ENCODE assay signal across 8 cellular contexts in the genomic region with DNA sequence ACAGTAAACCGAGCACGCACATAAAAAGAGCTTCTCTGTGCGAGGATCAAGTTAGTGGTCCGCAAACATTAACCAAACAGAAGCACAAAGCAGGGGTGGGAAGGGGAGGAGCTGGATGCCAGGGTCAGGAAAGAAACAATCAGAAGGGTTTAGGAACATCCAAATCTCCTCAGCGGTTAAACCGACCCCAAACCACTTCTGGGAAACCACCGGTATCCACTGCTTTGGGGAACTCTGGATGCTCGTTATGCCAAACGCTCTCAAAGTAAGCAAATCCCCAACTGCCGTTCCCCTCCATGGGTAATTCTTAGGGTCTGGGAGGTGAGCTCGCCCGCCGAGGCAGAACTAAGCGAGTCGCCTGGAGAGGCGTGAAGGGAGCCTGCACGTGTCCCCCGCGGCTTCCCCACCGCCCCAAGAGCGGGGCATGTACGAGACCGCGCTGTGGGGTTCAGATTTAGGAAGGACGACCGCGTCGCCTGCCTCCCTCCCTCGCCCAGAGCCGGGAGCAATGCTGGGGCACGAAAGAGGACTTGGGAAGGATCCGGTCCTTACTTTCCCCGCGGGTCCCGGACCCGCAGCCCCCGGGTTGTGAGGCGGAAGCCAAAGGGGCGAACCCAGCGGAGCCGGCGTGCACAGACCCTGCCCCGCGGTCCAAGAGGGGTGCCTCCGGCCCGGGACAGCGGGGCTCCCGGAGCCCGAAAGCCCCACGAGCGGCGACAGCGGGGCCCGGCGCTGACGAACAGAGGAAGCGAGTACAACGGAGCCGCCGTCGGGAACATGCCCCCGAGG. TPM values are rescaled to one million over a fixed set of nuclear protein-coding genes. Genes with fewer than 3 reads are reported as not detected.
DNase-seq lines count a peak whose midpoint lies in the region; ATAC-seq lines count a peak whose summit lies in the region.

No MANE protein-coding gene starts in this region.

- no peaks in the 10 kb centered on the region for H3K9me3 Mint-ChIP-seq in stimulated activated memory B cell treated with anti-CD40 and anti-IgM and Interleukin-4, amounts not matched to agents 10 μg/mL and 1 μg/mL and 100 μg/mL, for 72 hours

- no peaks in the 10 kb centered on the region for H3K27me3 ChIP-seq in duodenal mucosa (ENCODE audit: control insufficient read depth in 1 of 2, insufficient read depth in 2 of 2, low read length in 2 of 2)
- no peaks in the 10 kb centered on the region for H3K27me3 ChIP-seq in mesenchymal stem cell (ENCODE audit: control insufficient read depth in 1 of 2, insufficient read depth in 1 of 2, low read length in 2 of 2)

- peak overlapping the region; percentile 48 for H2AK5ac ChIP-seq in mesenchymal stem cell (ENCODE audit: low read length, severe bottlenecking)

- peak overlapping the region; percentile 52 for H2BK15ac ChIP-seq in mesenchymal stem cell (ENCODE audit: low read depth, poor library complexity, severe bottlenecking)

- H3K36me3 ChIP-seq in duodenal mucosa (ENCODE audit: control insufficient read depth in 1 of 2, insufficient read depth in 2 of 2, low read length in 2 of 2) (no peaks in the 10 kb centered on the region), mesenchymal stem cell (ENCODE audit: control insufficient read depth in 1 of 2, insufficient read depth in 2 of 2, low read depth in 1 of 2, low read length in 2 of 2) (peaks cover 2 to 5% of the 10 kb centered on the region in 2 experiments)

- no peaks in the 10 kb centered on the region for H3K79me1 ChIP-seq in mesenchymal stem cell (replicated peaks; ENCODE audit: low read length, poor library complexity, severe bottlenecking)

- peak; percentile 17 for ATAC-seq in GM19452 (IDR thresholded peaks at IDR 0.05; ENCODE audit: unreplicated experiment)
- no peak for ATAC-seq in stimulated activated memory B cell treated with anti-CD40 and anti-IgM and Interleukin-4, amounts not matched to agents 10 μg/mL and 1 μg/mL and 100 μg/mL, for 72 hours

- H3K4me3 ChIP-seq in duodenal mucosa (ENCODE audit: low read depth in 1 of 2, low read length in 2 of 2) (peak overlapping the region; percentile 87 to 94), mesenchymal stem cell (ENCODE audit: insufficient read depth in 1 of 2, low read depth in 1 of 2, low read length in 2 of 2) (peak overlapping the region; percentile 94 to 97)

- H3K14ac ChIP-seq in mesenchymal stem cell (ENCODE audit: low read length in 2 of 2) = peak overlapping the region; percentile 74 to 78

- DNase-seq in C1 segment of cervical spinal cord (lab: John Stamatoyannopoulos, UW) (peak in 10 of 14 donors; percentile 14 to 44 (median 26)), HuH-7 (ENCODE audit: low spot score) (peak; percentile 35), mesenchymal stem cell (no peak), H4 (ENCODE audit: low spot score) (no peak)
- peak; percentile 12 for DNase-seq in activated CD4-positive, alpha-beta T cell treated with anti-CD3 and anti-CD28 coated beads for 1 hour

- H3K27ac ChIP-seq in duodenal mucosa (ENCODE audit: low read depth, low read length) = peak overlapping the region; percentile 96
- H3K27ac ChIP-seq in mesenchymal stem cell (ENCODE audit: low read length, poor library complexity, severe bottlenecking) = peak overlapping the region; percentile 70

- H3K4me1 ChIP-seq in duodenal mucosa (ENCODE audit: control insufficient read depth in 1 of 2, insufficient read depth in 2 of 2, low read length in 2 of 2) (peaks cover 6 to 12% of the 10 kb centered on the region in 2 donors), mesenchymal stem cell (ENCODE audit: control insufficient read depth, insufficient read depth, low read depth, low read length) (peaks cover 12% of the 10 kb centered on the region)

- H3K18ac ChIP-seq in mesenchymal stem cell (ENCODE audit: low read depth in 1 of 2, low read length in 2 of 2) = peak overlapping the region; percentile 91 to 98

- peak overlapping the region; percentile 61 for H4K91ac ChIP-seq in mesenchymal stem cell (ENCODE audit: low read length)

- peak overlapping the region; percentile 87 to 96 for H3K4ac ChIP-seq in mesenchymal stem cell (ENCODE audit: low read depth in 1 of 2, low read length in 2 of 2)

- H3K4me3 Mint-ChIP-seq in stimulated activated memory B cell treated with anti-CD40 and anti-IgM and Interleukin-4, amounts not matched to agents 10 μg/mL and 1 μg/mL and 100 μg/mL, for 72 hours = peak overlapping the region; percentile 98

- H3K9me3 ChIP-seq in duodenal mucosa (ENCODE audit: control insufficient read depth in 1 of 2, low read length in 2 of 2) = no peaks in the 10 kb centered on the region
- no peaks in the 10 kb centered on the region for H3K9me3 ChIP-seq in mesenchymal stem cell (ENCODE audit: control insufficient read depth, low read length)

- peak overlapping the region; percentile 28 for H4K8ac ChIP-seq in mesenchymal stem cell (ENCODE audit: low read length)

- peak overlapping the region; percentile 97 for H3K27ac Mint-ChIP-seq in stimulated activated memory B cell treated with anti-CD40 and anti-IgM and Interleukin-4, amounts not matched to agents 10 μg/mL and 1 μg/mL and 100 μg/mL, for 72 hours

- H3K9ac ChIP-seq in duodenal mucosa (ENCODE audit: low read depth in 1 of 2, low read length in 2 of 2) (peak overlapping the region; percentile 83 to 84), mesenchymal stem cell (ENCODE audit: low read length) (peak overlapping the region; percentile 99)

- peak overlapping the region in 1 of 2 experiments; percentile 57 for H3K23ac ChIP-seq in mesenchymal stem cell (ENCODE audit: low read length in 2 of 2)

- H3K4me1 Mint-ChIP-seq in stimulated activated memory B cell treated with anti-CD40 and anti-IgM and Interleukin-4, amounts not matched to agents 10 μg/mL and 1 μg/mL and 100 μg/mL, for 72 hours = peaks cover 12% of the 10 kb centered on the region

- H3K27me3 Mint-ChIP-seq in stimulated activated memory B cell treated with anti-CD40 and anti-IgM and Interleukin-4, amounts not matched to agents 10 μg/mL and 1 μg/mL and 100 μg/mL, for 72 hours = no peaks in the 10 kb centered on the region

- peak overlapping the region; percentile 53 for H2AFZ ChIP-seq in mesenchymal stem cell (ENCODE audit: low read depth, low read length)

- peak overlapping the region in 1 of 2 experiments; percentile 73 for H2BK12ac ChIP-seq in mesenchymal stem cell (ENCODE audit: low read length in 2 of 2)

- H2BK5ac ChIP-seq in mesenchymal stem cell (ENCODE audit: low read depth, low read length, poor library complexity, severe bottlenecking) = peak overlapping the region; percentile 79

- H2BK120ac ChIP-seq in mesenchymal stem cell (ENCODE audit: low read depth, low read length) = peak overlapping the region; percentile 8

- H3K36me3 Mint-ChIP-seq in stimulated activated memory B cell treated with anti-CD40 and anti-IgM and Interleukin-4, amounts not matched to agents 10 μg/mL and 1 μg/mL and 100 μg/mL, for 72 hours = no peaks in the 10 kb centered on the region

- H3K4me2 ChIP-seq in mesenchymal stem cell (ENCODE audit: low read length, poor library complexity, severe bottlenecking) = peak overlapping the region; percentile 96

- under 1% methylated on average over 57 of the region's 62 CpGs for WGBS in mesenchymal stem cell

RNA-seq across cellular contexts. Expression of a gene that starts 0.7 kb away (rescaled TPM):
- 21.8 TPM for polyA plus RNA-seq in mesenchymal stem cell (2013, experiment 1 of 2)
- polyA plus RNA-seq in mesenchymal stem cell (2013, experiment 2 of 2) = 21.4 TPM
- 12.8 and 19.7 TPM in 2 replicates for total RNA-seq in H4 (2014; rRNA removed; shearing (Covaris generic))

RNA-seq across cellular contexts. Expression of a gene that starts 20.0 kb away (rescaled TPM):
- 47.0 TPM for polyA plus RNA-seq in mesenchymal stem cell (2013, experiment 1 of 2)
- polyA plus RNA-seq in mesenchymal stem cell (2013, experiment 2 of 2) = 48.9 TPM
- 28.4 and 34.0 TPM in 2 replicates for total RNA-seq in H4 (2014; rRNA removed; shearing (Covaris generic))

Comparison
In these comparisons a context has a peak if more than half of its experiments do, and no peak if none do; other contexts are left out.
1. DNase-seq: peak in C1 segment of cervical spinal cord (10 of 14), HuH-7 (single experiment) and activated CD4-positive, alpha-beta T cell treated with anti-CD3 and anti-CD28 coated beads for 1 hour (single experiment); none in mesenchymal stem cell (single experiment) and H4 (single experiment).